25 cellular contexts compared by ENCODE assay signal in genomic region chr22:33470456-33470855, GRCh38.
A peak's percentile ranks its signal among the peaks of the same experiment; 100 is the strongest.
DNase-seq lines count a peak whose midpoint lies in the region; ATAC-seq, FAIRE-seq and TF ChIP-seq lines count a peak whose summit lies in the region.
"Had no signal": no experiment of that assay in that cellular context is flagged by ENCODE, and none has a peak within 500 bp of the region (broad histone marks: within the 10 kb centered on the region; RNA-seq: fewer than 3 reads in every experiment).

No MANE protein-coding gene starts in this region.

- peak; percentile 34; the same call in 1 of the 2 replicates for TF ChIP-seq POLR2A in GM12892 (IDR thresholded peaks at IDR 0.05; ENCODE audit: low read depth, low read length)

- H3K9me3 Mint-ChIP-seq in Caco-2 (ENCODE audit: unreplicated experiment) (peaks cover 9% of the 10 kb centered on the region), neural crest cell (no peaks in the 10 kb centered on the region)

- intact Hi-C loops in Caco-2 (cut with micrococcal nuclease; ENCODE audit: unreplicated experiment), result no loop called here

- ATAC-seq in HG02798 (IDR thresholded peaks at IDR 0.05; ENCODE audit: poor library complexity, unreplicated experiment), result peak; percentile 43
- no peak for ATAC-seq in GM21381 (IDR thresholded peaks at IDR 0.05; ENCODE audit: unreplicated experiment)
- ATAC-seq in stimulated activated naive CD8-positive, alpha-beta T cell treated with anti-CD3 and anti-CD28 coated beads, Interleukin-15, Interleukin-2, amounts not matched to agents 100 U/mL and 50 U/mL, for 24 hours, result no peak
- ATAC-seq: Right ventricle myocardium inferior had no signal

- peak; percentile 88 for FAIRE-seq in GM12892 (lab: Jason Lieb, UNC)
- FAIRE-seq: H54 had no signal

- H3K9me3 ChIP-seq in Caco-2, result no peaks in the 10 kb centered on the region
- H3K9me3 ChIP-seq: MG63, Peyer's patch had no signal

- DNase-seq in Caco-2 (no peak), GM12892 (ENCODE audit: insufficient read length) (no peak), neural crest cell (ENCODE audit: low read depth, low spot score) (no peak)
- no peak for DNase-seq in stimulated activated naive CD8-positive, alpha-beta T cell treated with anti-CD3 and anti-CD28 coated beads, Interleukin-15, Interleukin-2, amounts not matched to agents 100 U/mL and 50 U/mL, for 24 hours
- no peak for DNase-seq in activated CD8-positive, alpha-beta memory T cell treated with anti-CD3 and anti-CD28 coated beads, Interleukin-2, amount 50 U/mL, for 4 hours
- DNase-seq: CD4-positive, CD25-positive, alpha-beta regulatory T cell; COR-L47; DMS153; GF-D8; HFFc6; IMR-90; Kasumi-1; MG63; NCI-H1092 treated with DMSO at 0.1 percent for 48 hours; NCI-H146; NCI-H2081; NCI-H2171 treated with DMSO at 0.1 percent for 48 hours; NCI-H446; NCI-H69; Peyer's patch had no signal

- no peaks in the 10 kb centered on the region for H3K27me3 Mint-ChIP-seq in Caco-2 (ENCODE audit: insufficient read depth, unreplicated experiment)
- H3K27me3 Mint-ChIP-seq in neural crest cell (ENCODE audit: low read depth), result no peaks in the 10 kb centered on the region
- H3K27me3 Mint-ChIP-seq: B cell; CD4-positive, CD25-positive, alpha-beta regulatory T cell had no signal

- POLR2A ChIA-PET in Caco-2 (lab: Charles Lee), result no interaction called here

- H3K36me3 Mint-ChIP-seq in Caco-2 (ENCODE audit: insufficient read depth, unreplicated experiment), result peaks cover 5% of the 10 kb centered on the region
- no peaks in the 10 kb centered on the region for H3K36me3 Mint-ChIP-seq in neural crest cell (ENCODE audit: low read depth)
- H3K36me3 Mint-ChIP-seq: CD4-positive, CD25-positive, alpha-beta regulatory T cell had no signal

- TF ChIP-seq CTCF in Caco-2 (IDR thresholded peaks at IDR 0.05; ENCODE audit: insufficient read depth in 1 of 2, low read depth in 1 of 2, low read length in 1 of 2, severe bottlenecking in 1 of 2, unreplicated experiment in 1 of 2), result no peak
- TF ChIP-seq CTCF in neural crest cell (conservative IDR thresholded peaks at IDR 0.05), result no peak

- no peak overlapping the region for H3K4me3 ChIP-seq in Caco-2 (ENCODE audit: low read depth, low read length)
- H3K4me3 ChIP-seq: MG63, Peyer's patch had no signal

- peak overlapping the region; percentile 67 for H3K27ac Mint-ChIP-seq in Caco-2 (ENCODE audit: unreplicated experiment)
- peak overlapping the region; percentile 21 for H3K27ac Mint-ChIP-seq in neural crest cell (ENCODE audit: unreplicated experiment)
- H3K27ac Mint-ChIP-seq: B cell; CD4-positive, CD25-positive, alpha-beta regulatory T cell; HFFc6 had no signal

- CTCF ChIA-PET in Caco-2 (lab: Charles Lee), result interaction anchor here (0.7 kb wide), 2 partner anchors 133 to 476 kb away, joined by 3 to 4 read pairs; no protein-coding TSS in a partner anchor

- peaks cover under 1% of the 10 kb centered on the region; the same call in 1 of the 2 replicates for H3K4me1 ChIP-seq in Caco-2
- H3K4me1 ChIP-seq: Peyer's patch had no signal

- no peaks in the 10 kb centered on the region for H3K36me3 ChIP-seq in Caco-2 (ENCODE audit: control insufficient read depth, insufficient read depth, low read length)
- H3K36me3 ChIP-seq: MG63, Peyer's patch had no signal

- no TSS peak for BruUV-seq in Caco-2 (replicated peaks; lab: Mats Ljungman, UMichigan)

- no peaks in the 10 kb centered on the region for H3K27me3 ChIP-seq in Caco-2 (replicated peaks; ENCODE audit: control insufficient read depth, insufficient read depth, low read length)
- H3K27me3 ChIP-seq: MG63, Peyer's patch had no signal

- H3K4me3 Mint-ChIP-seq in Caco-2 (ENCODE audit: unreplicated experiment) (no peak overlapping the region), neural crest cell (no peak overlapping the region)
- H3K4me3 Mint-ChIP-seq: B cell; CD4-positive, CD25-positive, alpha-beta regulatory T cell; HFFc6 had no signal

- peaks cover 7% of the 10 kb centered on the region for H3K4me1 Mint-ChIP-seq in Caco-2 (ENCODE audit: low read depth, unreplicated experiment)
- peaks cover 5% of the 10 kb centered on the region for H3K4me1 Mint-ChIP-seq in neural crest cell
- H3K4me1 Mint-ChIP-seq: CD4-positive, CD25-positive, alpha-beta regulatory T cell had no signal
